Comparison of ENCODE assay signal across 1 cellular context in genomic region chr17:27573548-27573947, GRCh38.
TF ChIP-seq lines count a peak whose summit lies in the region.

No MANE protein-coding gene starts in this region.

TF ChIP-seq in GM23338, 12 proteins besides CTCF, POLR2A, EP300 and RAD21 (continued from another document):
- no peak for TF ChIP-seq ETS1 (IDR thresholded peaks at IDR 0.05)
